ENCODE assay signal across 20 cellular contexts in the genomic region with DNA sequence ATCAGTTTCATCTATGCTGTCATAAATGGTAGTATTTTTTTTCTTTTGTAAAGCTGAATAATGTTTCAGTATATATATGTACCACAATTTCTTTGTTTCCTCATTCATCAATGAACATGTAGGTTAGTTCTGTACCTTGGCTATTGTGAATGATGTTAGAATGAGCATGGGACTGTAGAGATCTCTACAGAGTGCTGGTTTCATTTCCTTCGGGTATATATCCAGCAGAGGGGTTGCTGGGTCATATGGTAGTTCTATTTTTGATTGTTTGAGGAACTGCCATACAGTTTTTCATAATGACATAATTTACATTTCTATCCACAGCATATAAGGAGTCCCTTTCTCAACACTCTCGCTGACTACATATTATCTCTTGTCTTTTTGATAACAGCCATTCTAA.
"Had no signal": no experiment of that assay in that cellular context is flagged by ENCODE, and none has a peak within 500 bp of the region (broad histone marks: within the 10 kb centered on the region; RNA-seq: fewer than 3 reads in every experiment).

No MANE protein-coding gene starts in this region.

- H3K9me3 Mint-ChIP-seq: activated B cell treated with CpG ODN at 0.5 μM for 24 hours had no signal

- H3K9me3 ChIP-seq: prostate gland, right atrium auricular region, thyroid gland, uterus had no signal

- H3K27me3 Mint-ChIP-seq: activated B cell treated with CpG ODN at 0.5 μM for 24 hours; activated CD4-positive, alpha-beta memory T cell treated with anti-CD3 and anti-CD28 coated beads, Interleukin-2, amount 10 ng/mL, durations not matched to agents 7 days and 5 days; activated CD8-positive, alpha-beta memory T cell treated with anti-CD3 and anti-CD28 coated beads, Interleukin-2, amount 10 ng/mL, durations not matched to agents 7 days and 5 days; activated naive CD8-positive, alpha-beta T cell treated with anti-CD3 and anti-CD28 coated beads, Interleukin-2, amount 10 ng/mL, durations not matched to agents 7 days and 5 days; naive thymus-derived CD4-positive, alpha-beta T cell had no signal

- H3K4me1 Mint-ChIP-seq: activated B cell treated with CpG ODN at 0.5 μM for 24 hours; activated CD4-positive, alpha-beta memory T cell treated with anti-CD3 and anti-CD28 coated beads, Interleukin-2, amount 10 ng/mL, durations not matched to agents 7 days and 5 days; activated CD8-positive, alpha-beta memory T cell treated with anti-CD3 and anti-CD28 coated beads, Interleukin-2, amount 10 ng/mL, durations not matched to agents 7 days and 5 days; activated naive CD8-positive, alpha-beta T cell treated with anti-CD3 and anti-CD28 coated beads, Interleukin-2, amount 10 ng/mL, durations not matched to agents 7 days and 5 days; naive thymus-derived CD4-positive, alpha-beta T cell had no signal

- H3K27ac Mint-ChIP-seq: activated B cell treated with CpG ODN at 0.5 μM for 24 hours; activated CD4-positive, alpha-beta memory T cell treated with anti-CD3 and anti-CD28 coated beads, Interleukin-2, amount 10 ng/mL, durations not matched to agents 7 days and 5 days; activated CD8-positive, alpha-beta memory T cell treated with anti-CD3 and anti-CD28 coated beads, Interleukin-2, amount 10 ng/mL, durations not matched to agents 7 days and 5 days; activated naive CD8-positive, alpha-beta T cell treated with anti-CD3 and anti-CD28 coated beads, Interleukin-2, amount 10 ng/mL, durations not matched to agents 7 days and 5 days; naive thymus-derived CD4-positive, alpha-beta T cell had no signal

- H3K4me1 ChIP-seq: prostate gland, right atrium auricular region, thyroid gland, uterus had no signal

- H3K27me3 ChIP-seq: cardiac muscle cell, right atrium auricular region, thyroid gland, uterus had no signal

- H3K36me3 ChIP-seq: cardiac muscle cell, prostate gland, right atrium auricular region, thyroid gland, uterus had no signal

- H3K27ac ChIP-seq: cardiac muscle cell, prostate gland, right atrium auricular region, thyroid gland, uterus had no signal

- H3K4me3 Mint-ChIP-seq: activated B cell treated with CpG ODN at 0.5 μM for 24 hours; activated CD4-positive, alpha-beta memory T cell treated with anti-CD3 and anti-CD28 coated beads, Interleukin-2, amount 10 ng/mL, durations not matched to agents 7 days and 5 days; activated CD8-positive, alpha-beta memory T cell treated with anti-CD3 and anti-CD28 coated beads, Interleukin-2, amount 10 ng/mL, durations not matched to agents 7 days and 5 days; activated naive CD8-positive, alpha-beta T cell treated with anti-CD3 and anti-CD28 coated beads, Interleukin-2, amount 10 ng/mL, durations not matched to agents 7 days and 5 days; naive thymus-derived CD4-positive, alpha-beta T cell had no signal

- ATAC-seq: activated CD8-positive, alpha-beta memory T cell treated with anti-CD3 and anti-CD28 coated beads, Interleukin-2, amount 10 ng/mL, durations not matched to agents 7 days and 5 days; naive thymus-derived CD4-positive, alpha-beta T cell had no signal

- DNase-seq: activated B cell treated with CpG ODN at 0.5 μM for 24 hours; activated CD4-positive, alpha-beta memory T cell treated with anti-CD3 and anti-CD28 coated beads, Interleukin-2, amount 10 ng/mL, durations not matched to agents 7 days and 5 days; activated CD4-positive, alpha-beta T cell treated with anti-CD3 and anti-CD28 coated beads for 4 hours; activated CD8-positive, alpha-beta memory T cell treated with anti-CD3 and anti-CD28 coated beads, Interleukin-2, amount 10 ng/mL, durations not matched to agents 7 days and 5 days; activated naive CD4-positive, alpha-beta T cell treated with Interleukin-2 at 50 U/mL for 16 hours; activated naive CD8-positive, alpha-beta T cell treated with anti-CD3 and anti-CD28 coated beads, Interleukin-2, amount 10 ng/mL, durations not matched to agents 7 days and 5 days; amygdala; dermis blood vessel endothelial cell; effector memory CD4-positive, alpha-beta T cell; mesendoderm; naive thymus-derived CD4-positive, alpha-beta T cell; stimulated activated CD4-positive, alpha-beta T cell treated with anti-CD3 and anti-CD28 coated beads, Interleukin-12 subunit alpha, Interleukin-12 subunit beta, amount 100 ng/mL, for 4 hours; stimulated activated CD4-positive, alpha-beta T cell treated with anti-CD3 and anti-CD28 coated beads, Interleukin-1b, Interleukin-23, amount 100 ng/mL, for 48 hours; stimulated activated CD8-positive, alpha-beta memory T cell treated with anti-CD3 and anti-CD28 coated beads, Interleukin-4, amount 100 ng/mL, for 48 hours; stimulated activated naive CD4-positive, alpha-beta T cell; thyroid gland; uterus had no signal

- H3K4me3 ChIP-seq: cardiac muscle cell, prostate gland, right atrium auricular region, thyroid gland, uterus had no signal
